ENCODE assay signal across 16 cellular contexts in the genomic region with DNA sequence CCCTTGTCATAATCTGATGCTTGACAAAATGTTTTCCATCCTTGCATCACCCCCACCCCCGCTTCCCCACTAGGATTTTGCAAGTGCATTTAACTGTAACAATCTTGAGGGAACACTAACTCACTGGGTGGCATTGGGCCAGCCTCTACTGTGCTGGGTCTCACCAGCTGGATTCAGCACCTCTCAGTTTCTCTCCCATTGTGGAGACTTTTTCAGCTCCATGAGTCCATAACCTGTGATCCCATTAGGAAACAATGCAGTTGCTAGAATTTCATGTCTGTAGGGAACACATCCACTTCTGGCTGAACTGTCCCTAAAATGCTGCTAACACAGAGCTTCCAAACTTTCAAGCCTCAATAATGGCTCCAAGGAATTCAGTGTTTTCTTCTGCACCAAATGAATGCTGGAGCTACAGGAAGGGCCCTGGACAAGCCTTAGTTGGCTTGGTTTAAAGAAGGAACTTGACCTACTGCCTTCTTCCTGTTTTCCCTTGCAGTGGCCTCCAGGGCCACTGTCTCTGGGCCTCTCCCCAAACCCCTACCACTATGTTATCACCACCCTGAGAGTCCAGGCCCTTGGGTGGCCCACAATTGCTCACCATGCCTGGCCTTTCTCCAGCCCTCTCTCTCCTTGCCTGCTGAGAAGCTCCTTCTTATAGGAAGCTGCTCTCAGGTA. TPM values are rescaled to one million over a fixed set of nuclear protein-coding genes. Genes with fewer than 3 reads are reported as not detected.
DNase-seq lines count a peak whose midpoint lies in the region; ATAC-seq and TF ChIP-seq lines count a peak whose summit lies in the region.
"Had no signal": no experiment of that assay in that cellular context is flagged by ENCODE, and none has a peak within 500 bp of the region (broad histone marks: within the 10 kb centered on the region; RNA-seq: fewer than 3 reads in every experiment).

No MANE protein-coding gene starts in this region.

- H2AFZ ChIP-seq in mammary epithelial cell (ENCODE audit: low read depth, low read length), result no peak overlapping the region

- H3K27ac Mint-ChIP-seq in MCF 10A (ENCODE audit: low read depth, unreplicated experiment), result no peak overlapping the region
- H3K27ac Mint-ChIP-seq in effector memory CD8-positive, alpha-beta T cell, result no peak overlapping the region
- H3K27ac Mint-ChIP-seq: activated CD4-positive, alpha-beta memory T cell treated with anti-CD3 and anti-CD28 coated beads, Interleukin-2, amount 10 ng/mL, durations not matched to agents 7 days and 5 days; natural killer cell treated with Interleukin-12 subunit alpha and Interleukin-12 subunit beta and Interleukin-15 and Interleukin-18, amount 100 ng/mL, for 72 hours had no signal

- H3K27me3 ChIP-seq in mammary epithelial cell (ENCODE audit: insufficient read depth, low read length), result no peaks in the 10 kb centered on the region

- no peak overlapping the region for H3K27ac ChIP-seq in mammary epithelial cell (ENCODE audit: insufficient read depth, low read depth, low read length)

- no peak overlapping the region for H3K4me3 Mint-ChIP-seq in MCF 10A (ENCODE audit: unreplicated experiment)
- H3K4me3 Mint-ChIP-seq in effector memory CD8-positive, alpha-beta T cell, result no peak overlapping the region
- H3K4me3 Mint-ChIP-seq: activated CD4-positive, alpha-beta memory T cell treated with anti-CD3 and anti-CD28 coated beads, Interleukin-2, amount 10 ng/mL, durations not matched to agents 7 days and 5 days; natural killer cell treated with Interleukin-12 subunit alpha and Interleukin-12 subunit beta and Interleukin-15 and Interleukin-18, amount 100 ng/mL, for 72 hours had no signal

- BruUV-seq in MCF 10A (replicated peaks; lab: Mats Ljungman, UMichigan) (no TSS peak), mammary epithelial cell (replicated peaks; lab: Mats Ljungman, UMichigan) (no TSS peak)

- no peaks in the 10 kb centered on the region for H3K79me2 ChIP-seq in mammary epithelial cell (ENCODE audit: insufficient read depth, low read length)

- H3K36me3 ChIP-seq in mammary epithelial cell (ENCODE audit: insufficient read depth, low read length), result no peaks in the 10 kb centered on the region

- no peaks in the 10 kb centered on the region for H3K9me3 ChIP-seq in mammary epithelial cell (replicated peaks; ENCODE audit: insufficient read depth, low read length)

- no peaks in the 10 kb centered on the region for H3K9me3 Mint-ChIP-seq in MCF 10A (ENCODE audit: unreplicated experiment)
- H3K9me3 Mint-ChIP-seq in effector memory CD8-positive, alpha-beta T cell, result no peaks in the 10 kb centered on the region
- H3K9me3 Mint-ChIP-seq: activated CD4-positive, alpha-beta memory T cell treated with anti-CD3 and anti-CD28 coated beads, Interleukin-2, amount 10 ng/mL, durations not matched to agents 7 days and 5 days; natural killer cell treated with Interleukin-12 subunit alpha and Interleukin-12 subunit beta and Interleukin-15 and Interleukin-18, amount 100 ng/mL, for 72 hours had no signal

- H3K36me3 Mint-ChIP-seq in MCF 10A (ENCODE audit: insufficient read depth, unreplicated experiment), result no peaks in the 10 kb centered on the region
- H3K36me3 Mint-ChIP-seq in effector memory CD8-positive, alpha-beta T cell (ENCODE audit: insufficient read depth), result no peaks in the 10 kb centered on the region
- H3K36me3 Mint-ChIP-seq: natural killer cell treated with Interleukin-12 subunit alpha and Interleukin-12 subunit beta and Interleukin-15 and Interleukin-18, amount 100 ng/mL, for 72 hours had no signal

- H3K9ac ChIP-seq in mammary epithelial cell (ENCODE audit: insufficient read depth, low read length), result no peak overlapping the region

- WGBS in mammary epithelial cell (ENCODE audit: low coverage, missing lambda C conversion rate), result 92% methylated on average over 1 of the region's 1 CpG

- ATAC-seq in HG03469 (IDR thresholded peaks at IDR 0.05; ENCODE audit: unreplicated experiment), result no peak
- no peak for ATAC-seq in effector memory CD8-positive, alpha-beta T cell (replicated peaks)
- ATAC-seq: natural killer cell treated with Interleukin-12 subunit alpha and Interleukin-12 subunit beta and Interleukin-15 and Interleukin-18, amount 100 ng/mL, for 72 hours had no signal

- POLR2A ChIA-PET in MCF 10A (lab: Yijun Ruan, JAX), result no interaction called here

- H3K4me1 ChIP-seq in mammary epithelial cell (ENCODE audit: insufficient read depth, low read length), result no peaks in the 10 kb centered on the region

- H3K4me3 ChIP-seq in mammary epithelial cell (replicated peaks in 1 of 3; ENCODE audit: insufficient read depth in 1 of 3, low read depth in 2 of 3, low read length in 3 of 3) (no peak overlapping the region), fibroblast of mammary gland (ENCODE audit: control insufficient read depth, low read depth, low read length) (no peak overlapping the region)

- no peak for TF ChIP-seq CTCF in MCF 10A (IDR thresholded peaks at IDR 0.05; ENCODE audit: unreplicated experiment)
- TF ChIP-seq CTCF in mammary epithelial cell (conservative IDR thresholded peaks at IDR 0.05 in 1 of 2, IDR thresholded peaks at IDR 0.05 in 1 of 2; ENCODE audit: extremely low read depth in 1 of 2, insufficient read depth in 1 of 2, low read depth in 1 of 2, low read length in 2 of 2), result no peak
- no peak for TF ChIP-seq CTCF in fibroblast of mammary gland (conservative IDR thresholded peaks at IDR 0.05; ENCODE audit: control insufficient read depth, insufficient read depth, low read depth, low read length)

- H3K4me1 Mint-ChIP-seq in MCF 10A (ENCODE audit: insufficient read depth, unreplicated experiment), result no peaks in the 10 kb centered on the region
- H3K4me1 Mint-ChIP-seq in effector memory CD8-positive, alpha-beta T cell (ENCODE audit: low read depth in 2 of 2), result no peaks in the 10 kb centered on the region
- H3K4me1 Mint-ChIP-seq: activated CD4-positive, alpha-beta memory T cell treated with anti-CD3 and anti-CD28 coated beads, Interleukin-2, amount 10 ng/mL, durations not matched to agents 7 days and 5 days had no signal

- dilution Hi-C loops in mammary epithelial cell (cut with HindIII; ENCODE audit: low sequenced_read_pairs), result no loop called here

- no peak overlapping the region for H3K4me2 ChIP-seq in mammary epithelial cell (ENCODE audit: insufficient read depth, low read depth, low read length)

- in situ Hi-C loops in mammary epithelial cell (cut with MboI; ENCODE audit: low sequenced_read_pairs in 2 of 2), result no loop called here

- H3K27me3 Mint-ChIP-seq in MCF 10A (ENCODE audit: insufficient read depth, unreplicated experiment), result no peaks in the 10 kb centered on the region
- peaks cover 10 to 44% of the 10 kb centered on the region in 2 donors for H3K27me3 Mint-ChIP-seq in effector memory CD8-positive, alpha-beta T cell

- intact Hi-C loops in MCF 10A (cut with micrococcal nuclease) (no loop called here), mammary epithelial cell (cut with micrococcal nuclease) (no loop called here)

- peak; percentile 27 for DNase-seq in MCF 10A (ENCODE audit: unreplicated experiment)
- no peak for DNase-seq in mammary epithelial cell
- DNase-seq in fibroblast of mammary gland (ENCODE audit: low read depth), result peak; percentile 37
- peak; percentile 18 for DNase-seq in mucosa of gallbladder (ENCODE audit: low spot score)
- peak; percentile 52 for DNase-seq in ureter (ENCODE audit: low spot score)
- no peak for DNase-seq in HCEC 1CT
- DNase-seq in effector memory CD8-positive, alpha-beta T cell, result no peak
- DNase-seq: activated CD4-positive, alpha-beta memory T cell treated with anti-CD3 and anti-CD28 coated beads, Interleukin-2, amount 10 ng/mL, durations not matched to agents 7 days and 5 days; effector CD8-positive, alpha-beta T cell; NCI-H146; NCI-H524 treated with DMSO at 0.1 percent for 48 hours; T1000 had no signal

- H4K20me1 ChIP-seq in mammary epithelial cell (ENCODE audit: insufficient read depth, low read length), result no peaks in the 10 kb centered on the region

- CTCF ChIA-PET in MCF 10A (lab: Yijun Ruan, JAX), result interaction anchor here (0.9 kb wide), 1 partner anchor 76 kb away, joined by 3 read pairs; no protein-coding TSS in a partner anchor
- CTCF ChIA-PET in mammary epithelial cell (lab: Charles Lee; ENCODE audit: low non-redundant PET), result no interaction called here

RNA-seq across cellular contexts. Expression of gene CYP19A1, which starts 15.6 kb away (rescaled TPM):
- total RNA-seq in MCF 10A (2022) (1.1 TPM in 1 of 2 replicates, not detected in the other), mammary epithelial cell (under 1 TPM in 1 of 2 donors, not detected in 1; 0.17 TPM), mucosa of gallbladder (0.46 TPM), ureter (0.34 TPM)
- 0.09 TPM for polyA plus RNA-seq in mammary epithelial cell
- polyA minus RNA-seq in mammary epithelial cell, result not detected
- total RNA-seq: activated CD4-positive, alpha-beta memory T cell treated with anti-CD3 and anti-CD28 coated beads, Interleukin-2, amount 10 ng/mL, durations not matched to agents 7 days and 5 days; glomerular endothelial cell; natural killer cell treated with Interleukin-12 subunit alpha and Interleukin-12 subunit beta and Interleukin-15 and Interleukin-18, amount 100 ng/mL, for 72 hours had no signal
- polyA plus RNA-seq: keratinocyte had no signal

RNA-seq across cellular contexts. Expression of gene GLDN, which starts 18.7 kb away (rescaled TPM):
- total RNA-seq in MCF 10A (2022) (not detected in 2 replicates), mammary epithelial cell (under 1 TPM in 1 of 2 donors, not detected in 1; 0.33 TPM), mucosa of gallbladder (20.7 TPM), ureter (5.1 TPM)
- not detected for polyA plus RNA-seq in mammary epithelial cell
- not detected for polyA minus RNA-seq in mammary epithelial cell
- total RNA-seq: activated CD4-positive, alpha-beta memory T cell treated with anti-CD3 and anti-CD28 coated beads, Interleukin-2, amount 10 ng/mL, durations not matched to agents 7 days and 5 days; glomerular endothelial cell; natural killer cell treated with Interleukin-12 subunit alpha and Interleukin-12 subunit beta and Interleukin-15 and Interleukin-18, amount 100 ng/mL, for 72 hours had no signal

Comparison
In these comparisons a context has a peak if more than half of its experiments do, and no peak if none do; other contexts are left out.
1. DNase-seq: peak in MCF 10A (single experiment), fibroblast of mammary gland (single experiment), mucosa of gallbladder (single experiment) and ureter (single experiment); none in mammary epithelial cell (single experiment), HCEC 1CT (single experiment) and effector memory CD8-positive, alpha-beta T cell (0 of 3).